In genomic region chr1:21621761-21622436, GRCh38 we compare ENCODE assay signal across 8 cellular contexts. TPM values are rescaled to one million over a fixed set of nuclear protein-coding genes. Genes with fewer than 3 reads are reported as not detected.
A peak's percentile ranks its signal among the peaks of the same experiment; 100 is the strongest.
DNase-seq lines count a peak whose midpoint lies in the region; ATAC-seq lines count a peak whose summit lies in the region.

No MANE protein-coding gene starts in this region.

- H3K36me3 Mint-ChIP-seq in activated CD8-positive, alpha-beta T cell treated with anti-CD3 and anti-CD28 coated beads, Interleukin-2, amount 10 ng/mL, durations not matched to agents 7 days and 5 days (ENCODE audit: low read depth) = no peaks in the 10 kb centered on the region

- ATAC-seq in activated CD8-positive, alpha-beta T cell treated with anti-CD3 and anti-CD28 coated beads, Interleukin-2, amount 10 ng/mL, durations not matched to agents 7 days and 5 days = peak; percentile 25

- no peak overlapping the region for H3K27ac ChIP-seq in HUES48 (ENCODE audit: low read depth, low read length)
- H3K27ac ChIP-seq in rectal smooth muscle tissue (ENCODE audit: low read depth, low read length) = no peak overlapping the region

- H3K27me3 ChIP-seq in HUES48 (ENCODE audit: control insufficient read depth, insufficient read depth, low read length) = peaks cover 16% of the 10 kb centered on the region
- H3K27me3 ChIP-seq in iPS-15b (ENCODE audit: control insufficient read depth, insufficient read depth, low read length) = peaks cover 12% of the 10 kb centered on the region
- peaks cover 4% of the 10 kb centered on the region for H3K27me3 ChIP-seq in rectal smooth muscle tissue (ENCODE audit: control insufficient read depth, insufficient read depth, low read length)

- no peak for DNase-seq in activated CD8-positive, alpha-beta T cell treated with anti-CD3 and anti-CD28 coated beads, Interleukin-2, amount 10 ng/mL, durations not matched to agents 7 days and 5 days
- no peak for DNase-seq in AG20443 (ENCODE audit: low spot score)
- DNase-seq in NCI-H1436 treated with DMSO at 0.1 percent for 48 hours (lab: John Stamatoyannopoulos, UW) = no peak
- DNase-seq in DMS114 treated with DMSO at 0.1 percent for 48 hours (lab: John Stamatoyannopoulos, UW; ENCODE audit: unreplicated experiment) = no peak
- DNase-seq in posterior cingulate gyrus = no peak

- peaks cover 20% of the 10 kb centered on the region for H3K27me3 Mint-ChIP-seq in activated CD8-positive, alpha-beta T cell treated with anti-CD3 and anti-CD28 coated beads, Interleukin-2, amount 10 ng/mL, durations not matched to agents 7 days and 5 days (ENCODE audit: low read depth)

- POLR2A ChIA-PET in activated CD8-positive, alpha-beta T cell treated with anti-CD3 and anti-CD28 coated beads, Interleukin-2, amount 10 ng/mL, durations not matched to agents 7 days and 5 days (lab: Charles Lee) = no interaction called here

- H3K9me3 ChIP-seq in HUES48 (ENCODE audit: control insufficient read depth, insufficient read depth, low read length) (no peaks in the 10 kb centered on the region), iPS-15b (ENCODE audit: control insufficient read depth, insufficient read depth, low read length) (no peaks in the 10 kb centered on the region)

- H3K4me3 Mint-ChIP-seq in activated CD8-positive, alpha-beta T cell treated with anti-CD3 and anti-CD28 coated beads, Interleukin-2, amount 10 ng/mL, durations not matched to agents 7 days and 5 days = no peak overlapping the region

- H3K27ac Mint-ChIP-seq in activated CD8-positive, alpha-beta T cell treated with anti-CD3 and anti-CD28 coated beads, Interleukin-2, amount 10 ng/mL, durations not matched to agents 7 days and 5 days = no peak overlapping the region

- H3K9me3 Mint-ChIP-seq in activated CD8-positive, alpha-beta T cell treated with anti-CD3 and anti-CD28 coated beads, Interleukin-2, amount 10 ng/mL, durations not matched to agents 7 days and 5 days (ENCODE audit: insufficient read depth) = no peaks in the 10 kb centered on the region

- H3K36me3 ChIP-seq in HUES48 (ENCODE audit: control insufficient read depth, insufficient read depth, low read length) = no peaks in the 10 kb centered on the region
- H3K36me3 ChIP-seq in iPS-15b (ENCODE audit: control insufficient read depth, insufficient read depth, low read length) = peaks cover 2% of the 10 kb centered on the region
- no peaks in the 10 kb centered on the region for H3K36me3 ChIP-seq in rectal smooth muscle tissue (ENCODE audit: control insufficient read depth, insufficient read depth, low read length)

- CTCF ChIA-PET in activated CD8-positive, alpha-beta T cell treated with anti-CD3 and anti-CD28 coated beads, Interleukin-2, amount 10 ng/mL, durations not matched to agents 7 days and 5 days (lab: Charles Lee) = no interaction called here

- H3K4me3 ChIP-seq in HUES48 (ENCODE audit: low read depth, low read length) (peak overlapping the region; percentile 44; the same call in 1 of the 2 replicates), iPS-15b (ENCODE audit: low read depth, low read length) (peak overlapping the region; percentile 43), rectal smooth muscle tissue (ENCODE audit: low read length) (peak overlapping the region; percentile 49)

- peaks cover 20% of the 10 kb centered on the region for H3K4me1 ChIP-seq in HUES48 (ENCODE audit: control insufficient read depth, insufficient read depth, low read length)
- H3K4me1 ChIP-seq in iPS-15b (ENCODE audit: control insufficient read depth, insufficient read depth, low read length) = peaks cover 2% of the 10 kb centered on the region
- H3K4me1 ChIP-seq in rectal smooth muscle tissue (ENCODE audit: control insufficient read depth, insufficient read depth, low read length) = no peaks in the 10 kb centered on the region

- intact Hi-C loops in posterior cingulate gyrus (cut with DNase I) = no loop called here

- H3K9ac ChIP-seq in HUES48 (ENCODE audit: low read depth, low read length) = no peak overlapping the region
- no peak overlapping the region for H3K9ac ChIP-seq in iPS-15b (ENCODE audit: low read depth, low read length)
- no peak overlapping the region for H3K9ac ChIP-seq in rectal smooth muscle tissue (ENCODE audit: low read length)

- peaks cover 2% of the 10 kb centered on the region for H3K4me1 Mint-ChIP-seq in activated CD8-positive, alpha-beta T cell treated with anti-CD3 and anti-CD28 coated beads, Interleukin-2, amount 10 ng/mL, durations not matched to agents 7 days and 5 days (ENCODE audit: low read depth)

RNA-seq across cellular contexts. Expression of gene RAP1GAP, which starts 47.3 kb away (rescaled TPM):
- total RNA-seq in activated CD8-positive, alpha-beta T cell treated with anti-CD3 and anti-CD28 coated beads, Interleukin-2, amount 10 ng/mL, durations not matched to agents 7 days and 5 days = under 1 TPM in 1 of 2 experiments, not detected in 1; 0.13 TPM
